In genomic region chr10:110226555-110226925, GRCh38 we compare ENCODE assay signal across 8 cellular contexts. TPM values are rescaled to one million over a fixed set of nuclear protein-coding genes. Genes with fewer than 3 reads are reported as not detected.
DNase-seq lines count a peak whose midpoint lies in the region; ATAC-seq and TF ChIP-seq lines count a peak whose summit lies in the region.

No MANE protein-coding gene starts in this region.

- H3K9me2 ChIP-seq in neural cell (ENCODE audit: insufficient read depth, low read length): no peaks in the 10 kb centered on the region

- DNase-seq in CD4-positive, alpha-beta T cell: peak; percentile 80 to 90 (median 82)
- DNase-seq in HUDEP-2 (lab: John Stamatoyannopoulos, UW; ENCODE audit: unreplicated experiment in 76 of 76): peak in 72 of 76 experiments; percentile 10 to 90 (median 77)
- peak; percentile 83 for DNase-seq in RPMI8226
- DNase-seq in activated gamma-delta T cell (lab: John Stamatoyannopoulos, UW): peak; percentile 78
- peak; percentile 86 for DNase-seq in fibroblast of the conjunctiva (ENCODE audit: low read depth)
- DNase-seq in stimulated activated naive CD8-positive, alpha-beta T cell treated with anti-CD3 and anti-CD28 coated beads, Interleukin-15, amount 100 ng/mL, for 72 hours: peak; percentile 72 to 74

- TF ChIP-seq EP300 in neural cell (conservative IDR thresholded peaks at IDR 0.05; ENCODE audit: poor library complexity, severe bottlenecking): no peak

- no peak for TF ChIP-seq RAD21 in neural cell (conservative IDR thresholded peaks at IDR 0.05)

- peak; percentile 43 for ATAC-seq in CD4-positive, alpha-beta T cell (ENCODE audit: poor library complexity)
- ATAC-seq in stimulated activated naive CD8-positive, alpha-beta T cell treated with anti-CD3 and anti-CD28 coated beads, Interleukin-15, amount 100 ng/mL, for 72 hours: peak; percentile 26
- no peak for ATAC-seq in HG03039 (IDR thresholded peaks at IDR 0.05; ENCODE audit: unreplicated experiment)

- no peak overlapping the region for H2AFZ ChIP-seq in neural cell (ENCODE audit: low read depth, low read length)

- peaks cover 18% of the 10 kb centered on the region for H3K79me2 ChIP-seq in neural cell (replicated peaks; ENCODE audit: insufficient read depth, low read length)

- H3K9ac ChIP-seq in neural cell (ENCODE audit: low read length): peak overlapping the region; percentile 73

- no peaks in the 10 kb centered on the region for H3K27me3 ChIP-seq in CD4-positive, alpha-beta T cell (ENCODE audit: control insufficient read depth, insufficient read depth, low read length)
- no peaks in the 10 kb centered on the region for H3K27me3 ChIP-seq in neural cell (ENCODE audit: insufficient read depth, low read depth, low read length)

- H3K4me3 Mint-ChIP-seq in CD4-positive, alpha-beta T cell: peak overlapping the region; percentile 99
- peak overlapping the region; percentile 96 to 99 for H3K4me3 Mint-ChIP-seq in stimulated activated naive CD8-positive, alpha-beta T cell treated with anti-CD3 and anti-CD28 coated beads, Interleukin-15, amount 100 ng/mL, for 72 hours

- peaks cover 32% of the 10 kb centered on the region for H3K4me1 Mint-ChIP-seq in CD4-positive, alpha-beta T cell (ENCODE audit: low read depth)
- H3K4me1 Mint-ChIP-seq in stimulated activated naive CD8-positive, alpha-beta T cell treated with anti-CD3 and anti-CD28 coated beads, Interleukin-15, amount 100 ng/mL, for 72 hours: peaks cover 54% of the 10 kb centered on the region

- no peaks in the 10 kb centered on the region for H3F3A ChIP-seq in neural cell (ENCODE audit: insufficient read depth, low read length, poor library complexity, severe bottlenecking)

- H3K9me3 Mint-ChIP-seq in CD4-positive, alpha-beta T cell: no peaks in the 10 kb centered on the region
- no peaks in the 10 kb centered on the region for H3K9me3 Mint-ChIP-seq in stimulated activated naive CD8-positive, alpha-beta T cell treated with anti-CD3 and anti-CD28 coated beads, Interleukin-15, amount 100 ng/mL, for 72 hours

- no peaks in the 10 kb centered on the region for H3K36me3 ChIP-seq in neural cell (ENCODE audit: insufficient read depth, low read length)

- peak overlapping the region; percentile 84 for H3K27ac ChIP-seq in CD4-positive, alpha-beta T cell (ENCODE audit: low read depth, low read length)
- peak overlapping the region; percentile 77 for H3K27ac ChIP-seq in neural cell (ENCODE audit: low read length)

- H3K27ac Mint-ChIP-seq in CD4-positive, alpha-beta T cell: peak overlapping the region; percentile 96
- H3K27ac Mint-ChIP-seq in stimulated activated naive CD8-positive, alpha-beta T cell treated with anti-CD3 and anti-CD28 coated beads, Interleukin-15, amount 100 ng/mL, for 72 hours: peak overlapping the region in 1 of 2 donors; percentile 87

- H3K4me3 ChIP-seq in neural cell (ENCODE audit: low read length): peak overlapping the region; percentile 84

- POLR2A ChIA-PET in CD4-positive, alpha-beta T cell (lab: Charles Lee): interaction anchor here (1.4 to 10.1 kb wide), 3 partner anchors 17 to 79 kb away, joined by 4 to 386 read pairs (median 6); partner anchors contain the start of genes MXI1 and SMNDC1

- peaks cover 4% of the 10 kb centered on the region for H4K20me1 ChIP-seq in neural cell (ENCODE audit: insufficient read depth)

- intact Hi-C loops in CD4-positive, alpha-beta T cell (cut with DNase I, micrococcal nuclease): loop anchor here (1.0 to 10.0 kb wide), 11 partner anchors 17 to 1958 kb away; partner anchors contain the start of genes ADD3 (in 2 of the 2), DUSP5 (in 1 of the 2), GPAM (in 1 of the 2) and SMC3 (in 1 of the 2)

- CTCF ChIA-PET in CD4-positive, alpha-beta T cell (lab: Charles Lee): interaction anchor here (0.7 to 6.8 kb wide), 7 partner anchors 15 to 219 kb away, joined by 3 to 118 read pairs (median 5); partner anchors contain the start of genes MXI1 and SMNDC1

- H3K4me2 ChIP-seq in neural cell (ENCODE audit: low read length): no peak overlapping the region

- peaks cover 39% of the 10 kb centered on the region for H3K36me3 Mint-ChIP-seq in CD4-positive, alpha-beta T cell (ENCODE audit: low read depth)

- no peaks in the 10 kb centered on the region for H3K9me3 ChIP-seq in CD4-positive, alpha-beta T cell (ENCODE audit: control insufficient read depth, low read length)
- no peaks in the 10 kb centered on the region for H3K9me3 ChIP-seq in neural cell (ENCODE audit: low read length)

- no peaks in the 10 kb centered on the region for H3K27me3 Mint-ChIP-seq in CD4-positive, alpha-beta T cell
- H3K27me3 Mint-ChIP-seq in stimulated activated naive CD8-positive, alpha-beta T cell treated with anti-CD3 and anti-CD28 coated beads, Interleukin-15, amount 100 ng/mL, for 72 hours: peaks cover 21% of the 10 kb centered on the region

- TF ChIP-seq CTCF in CD4-positive, alpha-beta T cell (IDR thresholded peaks at IDR 0.05): no peak
- TF ChIP-seq CTCF in neural cell (IDR thresholded peaks at IDR 0.05; ENCODE audit: poor library complexity, severe bottlenecking): no peak

TF ChIP-seq in neural cell, 6 proteins besides CTCF, POLR2A, EP300 and RAD21:
- TF ChIP-seq EZH2 (IDR thresholded peaks at IDR 0.05; ENCODE audit: borderline replicate concordance, insufficient read depth, low read length, poor library complexity, severe bottlenecking): no peak
- no peak for TF ChIP-seq SMC3 (conservative IDR thresholded peaks at IDR 0.05; ENCODE audit: poor library complexity)
- TF ChIP-seq TAF1 (IDR thresholded peaks at IDR 0.05; ENCODE audit: low read depth): no peak
- no peak for TF ChIP-seq REST (IDR thresholded peaks at IDR 0.05; ENCODE audit: borderline replicate concordance)
- TF ChIP-seq MXI1 (conservative IDR thresholded peaks at IDR 0.05; ENCODE audit: poor library complexity, severe bottlenecking): no peak
- no peak for TF ChIP-seq POLR2AphosphoS5 (IDR thresholded peaks at IDR 0.05)

RNA-seq across cellular contexts. Expression of gene MXI1, which starts 19.1 kb away (rescaled TPM):
- total RNA-seq in CD4-positive, alpha-beta T cell: 10 to 100 TPM; 74.3 to 84.3 TPM
- polyA plus RNA-seq in neural cell: 63.1 and 69.5 TPM in 2 replicates
- polyA minus RNA-seq in neural cell: 70.4 TPM in 2 replicates
